ENCODE assay signal across 1 cellular context in genomic region chr2:84516234-84516986, GRCh38.
TF ChIP-seq lines count a peak whose summit lies in the region.

A gene with protein sequence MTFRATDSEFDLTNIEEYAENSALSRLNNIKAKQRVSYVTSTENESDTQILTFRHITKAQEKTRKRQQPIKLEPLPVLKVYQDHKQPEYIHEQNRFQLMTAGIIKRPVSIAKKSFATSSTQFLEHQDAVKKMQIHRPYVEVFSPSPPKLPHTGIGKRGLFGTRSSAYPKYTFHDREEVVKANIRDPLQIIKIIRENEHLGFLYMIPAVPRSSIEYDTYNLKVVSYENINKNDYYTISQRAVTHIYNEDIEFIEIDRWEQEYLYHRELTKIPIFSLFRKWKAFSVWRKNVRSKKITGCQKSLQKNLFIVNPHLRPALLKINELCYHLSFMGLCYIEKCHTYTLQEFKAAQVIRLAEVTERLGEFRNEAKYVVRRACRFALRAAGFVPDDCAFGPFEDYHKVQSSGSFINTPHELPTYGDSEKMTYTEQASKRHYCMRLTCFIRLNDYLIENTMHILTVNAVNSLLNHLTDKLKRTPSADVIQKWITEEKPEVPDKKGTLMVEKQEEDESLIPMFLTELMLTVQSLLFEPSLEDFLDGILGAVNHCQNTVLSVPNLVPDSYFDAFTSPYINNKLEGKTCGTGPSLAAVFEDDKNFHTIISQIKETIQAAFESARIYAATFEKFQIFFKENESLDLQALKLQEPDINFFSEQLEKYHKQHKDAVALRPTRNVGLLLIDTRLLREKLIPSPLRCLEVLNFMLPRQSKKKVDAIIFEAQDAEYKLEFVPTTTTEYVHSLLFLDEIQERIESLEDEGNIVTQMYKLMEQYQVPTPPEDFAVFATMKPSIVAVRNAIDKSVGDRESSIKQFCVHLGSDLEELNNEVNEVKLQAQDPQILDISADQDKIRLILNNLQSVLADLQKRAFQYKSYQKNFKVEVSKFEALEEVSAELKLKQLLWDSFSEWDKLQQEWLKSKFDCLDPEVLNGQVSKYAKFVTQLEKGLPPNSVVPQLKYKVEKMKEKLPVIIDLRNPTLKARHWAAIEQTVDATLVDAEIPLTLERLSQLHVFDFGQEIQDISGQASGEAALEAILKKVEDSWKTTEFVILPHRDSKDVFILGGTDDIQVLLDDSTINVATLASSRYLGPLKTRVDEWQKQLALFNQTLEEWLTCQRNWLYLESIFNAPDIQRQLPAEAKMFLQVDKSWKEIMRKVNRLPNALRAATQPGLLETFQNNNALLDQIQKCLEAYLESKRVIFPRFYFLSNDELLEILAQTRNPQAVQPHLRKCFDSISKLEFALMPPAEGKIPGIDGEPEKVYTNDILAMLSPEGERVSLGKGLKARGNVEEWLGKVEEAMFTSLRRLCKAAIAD (N-terminal part only) (plus strand): TSS chr2:84516498. CDS start chr2:84517827, 1,329 bp downstream.

TF ChIP-seq in HepG2, 621 proteins besides CTCF, POLR2A, EP300 and RAD21 (continued from another document and continues in another):
- TF ChIP-seq ARID4A (CRISPR knock-in tag; IDR thresholded peaks at IDR 0.05; ENCODE audit: borderline replicate concordance): peak; percentile 42; the same call in 1 of the 2 replicates
- TF ChIP-seq, protein P1, sequence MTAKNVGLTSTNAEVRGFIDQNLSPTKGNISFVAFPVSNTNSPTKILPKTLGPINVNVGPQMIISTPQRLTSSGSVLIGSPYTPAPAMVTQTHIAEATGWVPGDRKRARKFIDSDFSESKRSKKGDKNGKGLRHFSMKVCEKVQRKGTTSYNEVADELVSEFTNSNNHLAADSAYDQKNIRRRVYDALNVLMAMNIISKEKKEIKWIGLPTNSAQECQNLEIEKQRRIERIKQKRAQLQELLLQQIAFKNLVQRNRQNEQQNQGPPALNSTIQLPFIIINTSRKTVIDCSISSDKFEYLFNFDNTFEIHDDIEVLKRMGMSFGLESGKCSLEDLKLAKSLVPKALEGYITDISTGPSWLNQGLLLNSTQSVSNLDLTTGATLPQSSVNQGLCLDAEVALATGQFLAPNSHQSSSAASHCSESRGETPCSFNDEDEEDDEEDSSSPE (CRISPR knock-in tag; IDR thresholded peaks at IDR 0.05): peak; percentile 74
- peak; percentile 84 for TF ChIP-seq RFX3 (CRISPR knock-in tag; IDR thresholded peaks at IDR 0.05)
- TF ChIP-seq, protein P2, sequence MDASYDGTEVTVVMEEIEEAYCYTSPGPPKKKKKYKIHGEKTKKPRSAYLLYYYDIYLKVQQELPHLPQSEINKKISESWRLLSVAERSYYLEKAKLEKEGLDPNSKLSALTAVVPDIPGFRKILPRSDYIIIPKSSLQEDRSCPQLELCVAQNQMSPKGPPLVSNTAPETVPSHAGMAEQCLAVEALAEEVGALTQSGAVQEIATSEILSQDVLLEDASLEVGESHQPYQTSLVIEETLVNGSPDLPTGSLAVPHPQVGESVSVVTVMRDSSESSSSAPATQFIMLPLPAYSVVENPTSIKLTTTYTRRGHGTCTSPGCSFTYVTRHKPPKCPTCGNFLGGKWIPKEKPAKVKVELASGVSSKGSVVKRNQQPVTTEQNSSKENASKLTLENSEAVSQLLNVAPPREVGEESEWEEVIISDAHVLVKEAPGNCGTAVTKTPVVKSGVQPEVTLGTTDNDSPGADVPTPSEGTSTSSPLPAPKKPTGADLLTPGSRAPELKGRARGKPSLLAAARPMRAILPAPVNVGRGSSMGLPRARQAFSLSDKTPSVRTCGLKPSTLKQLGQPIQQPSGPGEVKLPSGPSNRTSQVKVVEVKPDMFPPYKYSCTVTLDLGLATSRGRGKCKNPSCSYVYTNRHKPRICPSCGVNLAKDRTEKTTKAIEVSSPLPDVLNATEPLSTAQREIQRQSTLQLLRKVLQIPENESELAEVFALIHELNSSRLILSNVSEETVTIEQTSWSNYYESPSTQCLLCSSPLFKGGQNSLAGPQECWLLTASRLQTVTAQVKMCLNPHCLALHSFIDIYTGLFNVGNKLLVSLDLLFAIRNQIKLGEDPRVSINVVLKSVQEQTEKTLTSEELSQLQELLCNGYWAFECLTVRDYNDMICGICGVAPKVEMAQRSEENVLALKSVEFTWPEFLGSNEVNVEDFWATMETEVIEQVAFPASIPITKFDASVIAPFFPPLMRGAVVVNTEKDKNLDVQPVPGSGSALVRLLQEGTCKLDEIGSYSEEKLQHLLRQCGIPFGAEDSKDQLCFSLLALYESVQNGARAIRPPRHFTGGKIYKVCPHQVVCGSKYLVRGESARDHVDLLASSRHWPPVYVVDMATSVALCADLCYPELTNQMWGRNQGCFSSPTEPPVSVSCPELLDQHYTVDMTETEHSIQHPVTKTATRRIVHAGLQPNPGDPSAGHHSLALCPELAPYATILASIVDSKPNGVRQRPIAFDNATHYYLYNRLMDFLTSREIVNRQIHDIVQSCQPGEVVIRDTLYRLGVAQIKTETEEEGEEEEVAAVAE (CRISPR knock-in tag; IDR thresholded peaks at IDR 0.05; ENCODE audit: borderline replicate concordance): peak; percentile 96
- peak; percentile 43 for TF ChIP-seq XRCC5 (optimal IDR thresholded peaks at IDR 0.05; ENCODE audit: low read length)
- peak; percentile 50; the same call in 1 of the 2 replicates for TF ChIP-seq GABPB1 (CRISPR knock-in tag; IDR thresholded peaks at IDR 0.05)
- no peak for TF ChIP-seq MAF1 (CRISPR knock-in tag; IDR thresholded peaks at IDR 0.05; ENCODE audit: borderline replicate concordance)
- TF ChIP-seq ZNF687 (CRISPR knock-in tag; IDR thresholded peaks at IDR 0.05): peak; percentile 42; the same call in 1 of the 2 replicates
- TF ChIP-seq ZNF563 (CRISPR knock-in tag; IDR thresholded peaks at IDR 0.05): no peak
- TF ChIP-seq ZNF556 (CRISPR knock-in tag; IDR thresholded peaks at IDR 0.05; ENCODE audit: borderline replicate concordance): peak; percentile 38; the same call in 1 of the 2 replicates
- TF ChIP-seq MIER2 (CRISPR knock-in tag; IDR thresholded peaks at IDR 0.05): no peak
- TF ChIP-seq, protein P3, sequence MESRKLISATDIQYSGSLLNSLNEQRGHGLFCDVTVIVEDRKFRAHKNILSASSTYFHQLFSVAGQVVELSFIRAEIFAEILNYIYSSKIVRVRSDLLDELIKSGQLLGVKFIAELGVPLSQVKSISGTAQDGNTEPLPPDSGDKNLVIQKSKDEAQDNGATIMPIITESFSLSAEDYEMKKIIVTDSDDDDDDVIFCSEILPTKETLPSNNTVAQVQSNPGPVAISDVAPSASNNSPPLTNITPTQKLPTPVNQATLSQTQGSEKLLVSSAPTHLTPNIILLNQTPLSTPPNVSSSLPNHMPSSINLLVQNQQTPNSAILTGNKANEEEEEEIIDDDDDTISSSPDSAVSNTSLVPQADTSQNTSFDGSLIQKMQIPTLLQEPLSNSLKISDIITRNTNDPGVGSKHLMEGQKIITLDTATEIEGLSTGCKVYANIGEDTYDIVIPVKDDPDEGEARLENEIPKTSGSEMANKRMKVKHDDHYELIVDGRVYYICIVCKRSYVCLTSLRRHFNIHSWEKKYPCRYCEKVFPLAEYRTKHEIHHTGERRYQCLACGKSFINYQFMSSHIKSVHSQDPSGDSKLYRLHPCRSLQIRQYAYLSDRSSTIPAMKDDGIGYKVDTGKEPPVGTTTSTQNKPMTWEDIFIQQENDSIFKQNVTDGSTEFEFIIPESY (CRISPR knock-in tag; IDR thresholded peaks at IDR 0.05): no peak
- TF ChIP-seq CREB1 (IDR thresholded peaks at IDR 0.05): peak; percentile 58
- TF ChIP-seq CREB1 (CRISPR knock-in tag; IDR thresholded peaks at IDR 0.05): no peak
- TF ChIP-seq, protein P4, sequence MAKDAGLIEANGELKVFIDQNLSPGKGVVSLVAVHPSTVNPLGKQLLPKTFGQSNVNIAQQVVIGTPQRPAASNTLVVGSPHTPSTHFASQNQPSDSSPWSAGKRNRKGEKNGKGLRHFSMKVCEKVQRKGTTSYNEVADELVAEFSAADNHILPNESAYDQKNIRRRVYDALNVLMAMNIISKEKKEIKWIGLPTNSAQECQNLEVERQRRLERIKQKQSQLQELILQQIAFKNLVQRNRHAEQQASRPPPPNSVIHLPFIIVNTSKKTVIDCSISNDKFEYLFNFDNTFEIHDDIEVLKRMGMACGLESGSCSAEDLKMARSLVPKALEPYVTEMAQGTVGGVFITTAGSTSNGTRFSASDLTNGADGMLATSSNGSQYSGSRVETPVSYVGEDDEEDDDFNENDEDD (CRISPR knock-in tag; IDR thresholded peaks at IDR 0.05; ENCODE audit: borderline replicate concordance): peak; percentile 68; the same call in 1 of the 2 replicates
- TF ChIP-seq HDAC1 (CRISPR knock-in tag; IDR thresholded peaks at IDR 0.05): peak; percentile 38
- TF ChIP-seq ELF1 (CRISPR knock-in tag; IDR thresholded peaks at IDR 0.05): peak; percentile 61
- TF ChIP-seq NFYB (CRISPR knock-in tag; IDR thresholded peaks at IDR 0.05): peak; percentile 82
- no peak; the same call in 1 of the 2 replicates for TF ChIP-seq ZMYM4 (CRISPR knock-in tag; IDR thresholded peaks at IDR 0.05)
- TF ChIP-seq SAP130 (CRISPR knock-in tag; IDR thresholded peaks at IDR 0.05; ENCODE audit: low read depth): peak; percentile 83
- TF ChIP-seq TFAP4 (IDR thresholded peaks at IDR 0.05; ENCODE audit: borderline replicate concordance, low read depth): peak; percentile 91
- TF ChIP-seq RFX1 (IDR thresholded peaks at IDR 0.05): peak; percentile 93
- TF ChIP-seq RFX5 (IDR thresholded peaks at IDR 0.05; ENCODE audit: low read depth, low read length): peak; percentile 92
- no peak for TF ChIP-seq ZNF543 (CRISPR knock-in tag; IDR thresholded peaks at IDR 0.05)
- TF ChIP-seq RFXANK (CRISPR knock-in tag; IDR thresholded peaks at IDR 0.05): 0 out of 2 replicates have a peak, but pooled peaks have one; percentile 51
- peak; percentile 59; the same call in 1 of the 2 replicates for TF ChIP-seq SIN3A (IDR thresholded peaks at IDR 0.05; ENCODE audit: borderline replicate concordance, low read depth, low read length)
- peak; percentile 26; the same call in 1 of the 2 replicates for TF ChIP-seq KDM5B (CRISPR knock-in tag; IDR thresholded peaks at IDR 0.05; ENCODE audit: borderline replicate concordance)
- TF ChIP-seq HNRNPLL (IDR thresholded peaks at IDR 0.05; ENCODE audit: low read depth, low read length, poor library complexity, severe bottlenecking): peak; percentile 45
